ENCODE assay signal across 10 cellular contexts in the genomic region with DNA sequence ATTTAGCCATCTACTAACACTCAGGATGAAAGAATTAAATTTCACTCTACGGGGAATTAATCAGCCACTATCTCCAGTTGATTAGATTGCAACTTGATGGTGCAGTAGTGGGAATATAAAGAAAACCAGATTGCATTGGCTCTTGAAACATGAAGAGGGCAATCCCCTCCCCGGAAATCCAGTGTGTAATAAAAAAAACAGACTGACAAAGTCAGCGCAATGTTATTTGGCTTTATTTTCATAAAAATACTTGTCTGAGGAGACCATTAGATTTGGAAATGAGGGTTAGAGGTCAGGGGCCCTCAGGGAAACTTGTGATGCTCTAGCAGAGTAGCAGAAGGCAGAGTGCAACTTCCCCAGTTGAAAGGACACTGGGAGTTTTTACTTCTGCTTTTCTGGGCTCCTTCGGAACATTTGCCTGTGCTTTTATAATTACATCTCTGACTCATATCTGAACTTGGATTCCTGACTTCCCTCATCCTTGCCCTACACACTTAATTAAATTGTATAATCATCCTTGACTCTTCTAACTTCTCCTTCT.
DNase-seq lines count a peak whose midpoint lies in the region; ATAC-seq and TF ChIP-seq lines count a peak whose summit lies in the region.
"Had no signal": no experiment of that assay in that cellular context is flagged by ENCODE, and none has a peak within 500 bp of the region (broad histone marks: within the 10 kb centered on the region; RNA-seq: fewer than 3 reads in every experiment).

No MANE protein-coding gene starts in this region.

- ATAC-seq in naive B cell (ENCODE audit: low read depth in 2 of 2): peak; percentile 25 to 63
- no peak for ATAC-seq in HG03095 (IDR thresholded peaks at IDR 0.05; ENCODE audit: unreplicated experiment)
- no peak for ATAC-seq in GM21381 (IDR thresholded peaks at IDR 0.05; ENCODE audit: unreplicated experiment)
- ATAC-seq in PC-3: no peak

- DNase-seq in Ammon's horn (ENCODE audit: low spot score) (peak; percentile 64), HL-60 (ENCODE audit: low read depth in 1 of 2, low spot score in 1 of 2) (peak; percentile 31 to 71), choroid plexus epithelial cell (ENCODE audit: low read depth) (peak; percentile 92), naive B cell (no peak), superior temporal gyrus (ENCODE audit: extremely low spot score) (no peak), PC-3 (no peak)
- DNase-seq: DMS79 treated with DMSO at 0.1 percent for 48 hours, NCI-H1092 had no signal

- H3K4me1 ChIP-seq in PC-3 (ENCODE audit: insufficient read depth, low read length): no peaks in the 10 kb centered on the region

- BruUV-seq in PC-3 (replicated peaks; lab: Mats Ljungman, UMichigan): no TSS peak

- no peaks in the 10 kb centered on the region for H3K79me2 ChIP-seq in PC-3 (ENCODE audit: low read length)

- no peak overlapping the region for H3K9ac ChIP-seq in PC-3 (ENCODE audit: low read length)

- intact Hi-C loops in PC-3 (cut with micrococcal nuclease): no loop called here

- H3K4me1 Mint-ChIP-seq in naive B cell: peaks cover 0 to 17% (median 4%) of the 10 kb centered on the region in 3 donors

- no peaks in the 10 kb centered on the region for H3F3A ChIP-seq in PC-3 (ENCODE audit: low read length, unreplicated experiment)

- no peaks in the 10 kb centered on the region for H3K9me2 ChIP-seq in PC-3 (replicated peaks; ENCODE audit: low read length)

- peaks cover 0 to 4% (median 0%) of the 10 kb centered on the region in 3 donors for H3K27me3 Mint-ChIP-seq in naive B cell

- H2AFZ ChIP-seq in PC-3 (ENCODE audit: low read length): no peak overlapping the region

- H3K9me3 ChIP-seq in PC-3 (ENCODE audit: low read length): peaks cover 17% of the 10 kb centered on the region

- no peak overlapping the region for H3K4me3 ChIP-seq in HL-60 (replicated peaks; ENCODE audit: insufficient read depth, low read length)
- peak overlapping the region; percentile 4 for H3K4me3 ChIP-seq in choroid plexus epithelial cell (ENCODE audit: low read depth, low read length)
- H3K4me3 ChIP-seq in PC-3 (ENCODE audit: low read length): no peak overlapping the region

- H3K27ac Mint-ChIP-seq in naive B cell: no peak overlapping the region

- H3K27me3 ChIP-seq in HL-60 (ENCODE audit: insufficient read depth, poor library complexity, severe bottlenecking): no peaks in the 10 kb centered on the region
- H3K27me3 ChIP-seq in PC-3 (ENCODE audit: low read length): no peaks in the 10 kb centered on the region

- no peaks in the 10 kb centered on the region for H3K36me3 ChIP-seq in PC-3 (ENCODE audit: low read depth, low read length)

- no peaks in the 10 kb centered on the region for H3K36me3 Mint-ChIP-seq in naive B cell

- no peak for TF ChIP-seq CTCF in HL-60 (IDR thresholded peaks at IDR 0.05; ENCODE audit: insufficient read depth, low read length)
- TF ChIP-seq CTCF in choroid plexus epithelial cell (conservative IDR thresholded peaks at IDR 0.05; ENCODE audit: low read depth, low read length): no peak
- TF ChIP-seq CTCF in PC-3 (conservative IDR thresholded peaks at IDR 0.05; ENCODE audit: low read depth, low read length): no peak

- no peak overlapping the region for H3K4me3 Mint-ChIP-seq in naive B cell

- H3K27ac ChIP-seq in HL-60 (replicated peaks) (peak overlapping the region; percentile 33), PC-3 (ENCODE audit: low read length) (no peak overlapping the region)

- POLR2A ChIA-PET in PC-3 (lab: Charles Lee; ENCODE audit: unreplicated experiment): no interaction called here

- H4K20me1 ChIP-seq in PC-3 (ENCODE audit: low read length): no peaks in the 10 kb centered on the region

- H3K4me2 ChIP-seq in PC-3 (ENCODE audit: low read length): no peak overlapping the region

- CTCF ChIA-PET in PC-3 (lab: Charles Lee): no interaction called here

- H3K9me3 Mint-ChIP-seq in naive B cell: peaks cover 0 to 15% (median 0%) of the 10 kb centered on the region in 7 donors

Comparison
In these comparisons a context has a peak if more than half of its experiments do, and no peak if none do; other contexts are left out.
1. DNase-seq: peak in Ammon's horn (single experiment), HL-60 (2 of 2) and choroid plexus epithelial cell (single experiment); none in naive B cell (single experiment), superior temporal gyrus (single experiment) and PC-3 (single experiment).
2. ATAC-seq: peak in naive B cell (2 of 2); none in HG03095 (single experiment), GM21381 (single experiment) and PC-3 (single experiment).